ENCODE assay signal across 22 cellular contexts in the genomic region with DNA sequence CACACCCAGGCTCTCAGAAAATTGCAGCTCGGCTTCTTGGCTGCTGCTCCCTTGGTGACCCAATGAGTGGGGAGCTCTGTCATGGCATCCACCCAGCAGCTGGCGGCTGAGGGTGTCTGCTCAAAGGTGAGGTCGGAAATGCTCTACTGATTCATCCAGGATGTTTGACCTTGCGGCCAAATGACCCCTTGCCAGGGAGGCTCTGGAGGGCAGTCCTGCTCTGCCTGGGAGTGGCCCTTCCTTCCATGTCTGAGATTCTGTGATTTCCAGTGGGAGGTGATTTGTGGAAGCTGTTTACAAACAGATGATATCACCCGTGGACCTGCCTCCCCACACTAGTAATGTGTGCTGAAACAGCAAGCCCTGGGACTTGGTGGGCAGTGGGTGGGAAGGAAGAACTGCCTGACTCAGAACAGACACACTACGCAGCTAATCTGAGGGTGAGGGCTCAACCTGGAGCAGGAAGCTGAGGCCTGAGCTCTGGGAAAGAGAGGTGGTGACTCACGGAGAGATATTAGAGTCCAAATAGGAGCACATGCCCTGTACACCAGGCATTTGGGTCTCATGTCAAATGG. TPM values are rescaled to one million over a fixed set of nuclear protein-coding genes. Genes with fewer than 3 reads are reported as not detected.
DNase-seq lines count a peak whose midpoint lies in the region; ATAC-seq and TF ChIP-seq lines count a peak whose summit lies in the region.
"Had no signal": no experiment of that assay in that cellular context is flagged by ENCODE, and none has a peak within 500 bp of the region (broad histone marks: within the 10 kb centered on the region; RNA-seq: fewer than 3 reads in every experiment).

No MANE protein-coding gene starts in this region.

- no peak overlapping the region for H3K27ac Mint-ChIP-seq in glutamatergic neuron (ENCODE audit: unreplicated experiment)
- H3K27ac Mint-ChIP-seq: activated naive CD8-positive, alpha-beta T cell treated with anti-CD3 and anti-CD28 coated beads, Interleukin-2, amount 10 ng/mL, durations not matched to agents 7 days and 5 days had no signal

- no peak overlapping the region for H3K4me3 Mint-ChIP-seq in glutamatergic neuron (ENCODE audit: unreplicated experiment)
- H3K4me3 Mint-ChIP-seq: activated naive CD8-positive, alpha-beta T cell treated with anti-CD3 and anti-CD28 coated beads, Interleukin-2, amount 10 ng/mL, durations not matched to agents 7 days and 5 days had no signal

- H3K4me1 ChIP-seq in right lobe of liver (peaks cover 0 to 6% (median 0%) of the 10 kb centered on the region in 4 donors), mesendoderm (ENCODE audit: control insufficient read depth, low read depth, low read length) (no peaks in the 10 kb centered on the region)

- H4K5ac ChIP-seq in mesendoderm (ENCODE audit: low read length) = no peak overlapping the region

- H2BK5ac ChIP-seq in mesendoderm (ENCODE audit: low read length) = no peak overlapping the region

- no peak overlapping the region for H3K18ac ChIP-seq in mesendoderm (ENCODE audit: low read length)

- H4K8ac ChIP-seq in mesendoderm (ENCODE audit: low read depth, low read length) = no peak overlapping the region

- peaks cover 3% of the 10 kb centered on the region for H3K27me3 Mint-ChIP-seq in glutamatergic neuron (ENCODE audit: unreplicated experiment)

- H3K79me1 ChIP-seq in mesendoderm (ENCODE audit: low read length) = no peaks in the 10 kb centered on the region

- no peak overlapping the region for H3K4me2 ChIP-seq in mesendoderm (ENCODE audit: low read length)

- ATAC-seq in right lobe of liver = peak in 3 of 4 donors; percentile 61 to 90 (median 76)
- ATAC-seq: GM12878 had no signal

- H3K9ac ChIP-seq in mesendoderm (ENCODE audit: low read length) = no peak overlapping the region

- peak; percentile 53 for DNase-seq in EL
- peak; percentile 20 for DNase-seq in LoVo (ENCODE audit: low spot score)
- peak; percentile 52 for DNase-seq in dermis blood vessel endothelial cell
- peak in 2 of 3 donors; percentile 63 to 70 for DNase-seq in right lobe of liver
- DNase-seq in RPMI8226 = no peak
- DNase-seq in mesendoderm = no peak
- DNase-seq in glutamatergic neuron = no peak
- no peak for DNase-seq in NCI-H774 (lab: John Stamatoyannopoulos, UW)
- DNase-seq: activated naive CD8-positive, alpha-beta T cell treated with anti-CD3 and anti-CD28 coated beads, Interleukin-2, amount 10 ng/mL, durations not matched to agents 7 days and 5 days; dorsolateral prefrontal cortex; KG1; left ventricle myocardium inferior; NCI-H2171 treated with DMSO at 0.1 percent for 48 hours; NK-92 treated with Interleukin-12 subunit alpha and Interleukin-12 subunit beta, amount 100 ng/mL, for 24 hours; ovary; SHP77 treated with DMSO at 0.1 percent for 48 hours; stimulated activated CD4-positive, alpha-beta T cell treated with anti-CD3 and anti-CD28 coated beads, Interleukin-4, amount 100 ng/mL, for 24 hours; stimulated activated CD8-positive, alpha-beta memory T cell treated with anti-CD3 and anti-CD28 coated beads, Interleukin-4, amount 100 ng/mL, for 48 hours had no signal

- no peak overlapping the region for H3K56ac ChIP-seq in mesendoderm (ENCODE audit: low read length)

- H3K4ac ChIP-seq in mesendoderm (ENCODE audit: low read depth, low read length) = no peak overlapping the region

- peaks cover 2% of the 10 kb centered on the region for H3K9me3 Mint-ChIP-seq in glutamatergic neuron (ENCODE audit: unreplicated experiment)
- H3K9me3 Mint-ChIP-seq: activated naive CD8-positive, alpha-beta T cell treated with anti-CD3 and anti-CD28 coated beads, Interleukin-2, amount 10 ng/mL, durations not matched to agents 7 days and 5 days had no signal

- TF ChIP-seq CTCF in right lobe of liver (IDR thresholded peaks at IDR 0.05) (no peak), glutamatergic neuron (IDR thresholded peaks at IDR 0.05; ENCODE audit: partially characterized antibody, unreplicated experiment) (no peak)

- no peaks in the 10 kb centered on the region for H3K36me3 ChIP-seq in right lobe of liver
- no peaks in the 10 kb centered on the region for H3K36me3 ChIP-seq in mesendoderm (ENCODE audit: control insufficient read depth, insufficient read depth, low read length)
- H3K36me3 ChIP-seq: left ventricle myocardium inferior, ovary, suprapubic skin had no signal

- H3K27ac ChIP-seq in right lobe of liver (no peak overlapping the region), mesendoderm (ENCODE audit: low read depth, low read length) (no peak overlapping the region)
- H3K27ac ChIP-seq: dorsolateral prefrontal cortex, left ventricle myocardium inferior, ovary, suprapubic skin had no signal

- no peaks in the 10 kb centered on the region for H3K4me1 Mint-ChIP-seq in glutamatergic neuron (ENCODE audit: low read depth, unreplicated experiment)
- H3K4me1 Mint-ChIP-seq: activated naive CD8-positive, alpha-beta T cell treated with anti-CD3 and anti-CD28 coated beads, Interleukin-2, amount 10 ng/mL, durations not matched to agents 7 days and 5 days had no signal

- H3K79me2 ChIP-seq in mesendoderm (ENCODE audit: control insufficient read depth, insufficient read depth, low read length) = no peaks in the 10 kb centered on the region

- no peak overlapping the region for H2BK15ac ChIP-seq in mesendoderm (replicated peaks; ENCODE audit: low read depth)

- no peaks in the 10 kb centered on the region for H3K9me3 ChIP-seq in right lobe of liver
- H3K9me3 ChIP-seq: left ventricle myocardium inferior, ovary, suprapubic skin had no signal

- no peak for TF ChIP-seq POLR2A in right lobe of liver (IDR thresholded peaks at IDR 0.05)

- H3K36me3 Mint-ChIP-seq in glutamatergic neuron (ENCODE audit: unreplicated experiment) = no peaks in the 10 kb centered on the region
- H3K36me3 Mint-ChIP-seq: activated naive CD8-positive, alpha-beta T cell treated with anti-CD3 and anti-CD28 coated beads, Interleukin-2, amount 10 ng/mL, durations not matched to agents 7 days and 5 days had no signal

- H3K4me3 ChIP-seq in right lobe of liver (no peak overlapping the region), mesendoderm (ENCODE audit: low read length) (no peak overlapping the region)
- H3K4me3 ChIP-seq: dorsolateral prefrontal cortex, GM12878, left ventricle myocardium inferior, ovary, skin epidermis, suprapubic skin had no signal

- no peak overlapping the region for H3K23ac ChIP-seq in mesendoderm (ENCODE audit: low read length)

- H2AK5ac ChIP-seq in mesendoderm (ENCODE audit: low read length) = no peak overlapping the region

- intact Hi-C loops in right lobe of liver (cut with DNase I) = no loop called here

- peaks cover 0 to 14% of the 10 kb centered on the region in 2 donors for H3K27me3 ChIP-seq in right lobe of liver
- no peaks in the 10 kb centered on the region for H3K27me3 ChIP-seq in mesendoderm (ENCODE audit: insufficient read depth, low read length, poor library complexity)
- H3K27me3 ChIP-seq: ovary had no signal

- WGBS in right lobe of liver (ENCODE audit: insufficient coverage, low coverage, low lambda C conversion rate, missing lambda C conversion rate) = 54% methylated on average over 3 of the region's 7 CpGs
- WGBS in mesendoderm (ENCODE audit: extremely low coverage, insufficient coverage, low lambda C conversion rate) = no CpG with 5 or more reads among the region's 7 CpGs

- H2BK120ac ChIP-seq in mesendoderm (ENCODE audit: low read depth, low read length) = no peak overlapping the region

RNA-seq across cellular contexts. Expression of a gene that starts 3.0 kb away (rescaled TPM):
- not detected in 2 replicates for total RNA-seq in dermis blood vessel endothelial cell
- total RNA-seq in right lobe of liver = not detected
- not detected for polyA plus RNA-seq in mesendoderm (2013, experiment 1 of 2)
- polyA plus RNA-seq in mesendoderm (2013, experiment 2 of 2) = not detected
- not detected for total RNA-seq in glutamatergic neuron (ENCODE audit: unreplicated experiment)
- total RNA-seq: activated naive CD8-positive, alpha-beta T cell treated with anti-CD3 and anti-CD28 coated beads, Interleukin-2, amount 10 ng/mL, durations not matched to agents 7 days and 5 days; dorsolateral prefrontal cortex; GM12878; left ventricle myocardium inferior; ovary; T-helper 1 cell treated with Interleukin-12 subunit alpha and Interleukin-12 subunit beta and Interleukin-4 antibody, amounts not matched to agents 30 ng/mL and 1 ng/mL, for 36 hours had no signal
- polyA plus RNA-seq: GM12878, ovary had no signal

RNA-seq across cellular contexts. Expression of a gene that starts 6.7 kb away (rescaled TPM):
- total RNA-seq in dermis blood vessel endothelial cell (not detected in 2 replicates), right lobe of liver (not detected), glutamatergic neuron (ENCODE audit: unreplicated experiment) (not detected)
- not detected for polyA plus RNA-seq in mesendoderm (2013, experiment 1 of 2)
- not detected for polyA plus RNA-seq in mesendoderm (2013, experiment 2 of 2)
- total RNA-seq: activated naive CD8-positive, alpha-beta T cell treated with anti-CD3 and anti-CD28 coated beads, Interleukin-2, amount 10 ng/mL, durations not matched to agents 7 days and 5 days; GM12878; left ventricle myocardium inferior; ovary; T-helper 1 cell treated with Interleukin-12 subunit alpha and Interleukin-12 subunit beta and Interleukin-4 antibody, amounts not matched to agents 30 ng/mL and 1 ng/mL, for 36 hours had no signal
- polyA plus RNA-seq: GM12878, ovary had no signal

RNA-seq across cellular contexts. Expression of a gene that starts 49.3 kb away (rescaled TPM):
- total RNA-seq in dermis blood vessel endothelial cell = not detected in 2 replicates
- total RNA-seq in right lobe of liver = not detected
- not detected for polyA plus RNA-seq in mesendoderm (2013, experiment 1 of 2)
- not detected for polyA plus RNA-seq in mesendoderm (2013, experiment 2 of 2)
- total RNA-seq in glutamatergic neuron (ENCODE audit: unreplicated experiment) = not detected
- total RNA-seq: activated naive CD8-positive, alpha-beta T cell treated with anti-CD3 and anti-CD28 coated beads, Interleukin-2, amount 10 ng/mL, durations not matched to agents 7 days and 5 days; dorsolateral prefrontal cortex; GM12878; left ventricle myocardium inferior; ovary; T-helper 1 cell treated with Interleukin-12 subunit alpha and Interleukin-12 subunit beta and Interleukin-4 antibody, amounts not matched to agents 30 ng/mL and 1 ng/mL, for 36 hours had no signal
- polyA plus RNA-seq: GM12878, ovary had no signal

Comparison
In these comparisons a context has a peak if more than half of its experiments do, and no peak if none do; other contexts are left out.
1. DNase-seq: peak in EL (single experiment), LoVo (single experiment), dermis blood vessel endothelial cell (single experiment) and right lobe of liver (2 of 3); none in RPMI8226 (single experiment), mesendoderm (single experiment), glutamatergic neuron (single experiment) and NCI-H774 (single experiment).